Comparison of ENCODE assay signal across 1 cellular context in genomic region chr16:10349851-10350250, GRCh38.
A peak's percentile ranks its signal among the peaks of the same experiment; 100 is the strongest.
TF ChIP-seq lines count a peak whose summit lies in the region.

No MANE protein-coding gene starts in this region.

TF ChIP-seq in HepG2, 621 proteins besides CTCF, POLR2A, EP300 and RAD21 (continued from another document):
- TF ChIP-seq CEBPB (IDR thresholded peaks at IDR 0.05; ENCODE audit: borderline replicate concordance, low read depth, low read length) (peak; percentile 84), ZNF256 (CRISPR knock-in tag; conservative IDR thresholded peaks at IDR 0.05) (no peak), TBX2 (CRISPR knock-in tag; IDR thresholded peaks at IDR 0.05; ENCODE audit: borderline replicate concordance) (no peak), ZMYM3 (CRISPR knock-in tag; IDR thresholded peaks at IDR 0.05) (no peak)
